8 cellular contexts compared by ENCODE assay signal in genomic region chr14:50321009-50321660, GRCh38. TPM values are rescaled to one million over a fixed set of nuclear protein-coding genes. Genes with fewer than 3 reads are reported as not detected.
DNase-seq lines count a peak whose midpoint lies in the region; ATAC-seq, FAIRE-seq and TF ChIP-seq lines count a peak whose summit lies in the region.

No MANE protein-coding gene starts in this region.

- CTCF ChIA-PET in activated CD4-positive, alpha-beta memory T cell treated with anti-CD3 and anti-CD28 coated beads for 36 hours (lab: Charles Lee): interaction anchor here (0.6 to 3.5 kb wide), 47 partner anchors 9 to 687 kb away, joined by 3 to 38 read pairs (median 3); partner anchors contain the start of genes CDKL1, DMAC2L, KLHDC2 and L2HGDH
- CTCF ChIA-PET in H1 (lab: Charles Lee; ENCODE audit: partially characterized antibody): interaction anchor here (0.6 to 3.5 kb wide), 30 partner anchors 9 to 489 kb away, joined by 3 to 30 read pairs (median 4); partner anchors contain the start of genes DMAC2L and L2HGDH

- H3K4me1 ChIP-seq in H1 (replicated peaks in 1 of 4; ENCODE audit: control insufficient read depth in 3 of 4, insufficient read depth in 4 of 4, low read length in 3 of 4): no peaks in the 10 kb centered on the region

- no peak overlapping the region for H3K4me3 Mint-ChIP-seq in activated CD4-positive, alpha-beta memory T cell treated with anti-CD3 and anti-CD28 coated beads for 36 hours

- no peak overlapping the region for H3K4ac ChIP-seq in H1 (replicated peaks; ENCODE audit: insufficient read length, low read depth, low read length)

- DNase-seq in COLO668 (lab: John Stamatoyannopoulos, UW; ENCODE audit: unreplicated experiment): peak; percentile 57
- peak; percentile 84 for DNase-seq in NCI-H748 (lab: John Stamatoyannopoulos, UW; ENCODE audit: unreplicated experiment)
- peak; percentile 79 for DNase-seq in activated CD4-positive, alpha-beta memory T cell treated with anti-CD3 and anti-CD28 coated beads for 36 hours
- DNase-seq in H1 (ENCODE audit: low read depth in 1 of 2, low spot score in 2 of 2): no peak
- peak; percentile 74 for DNase-seq in mucosa of gallbladder (ENCODE audit: low spot score)
- DNase-seq in stimulated activated CD8-positive, alpha-beta memory T cell treated with anti-CD3 and anti-CD28 coated beads, Interleukin-4, amount 100 ng/mL, for 48 hours: peak; percentile 65

- no peak overlapping the region for H3K27ac ChIP-seq in H1 (ENCODE audit: low read depth, low read length)

- peaks cover 7% of the 10 kb centered on the region for H3K36me3 Mint-ChIP-seq in activated CD4-positive, alpha-beta memory T cell treated with anti-CD3 and anti-CD28 coated beads for 36 hours

- H3K27me3 ChIP-seq in H1 (replicated peaks in 1 of 4; ENCODE audit: control insufficient read depth in 3 of 4, extremely low read depth in 1 of 4, insufficient read depth in 3 of 4, low read length in 3 of 4): no peaks in the 10 kb centered on the region

- H3K18ac ChIP-seq in H1 (ENCODE audit: extremely low read depth, low read length): no peak overlapping the region

- no peak overlapping the region for H3K9ac ChIP-seq in H1 (replicated peaks in 1 of 4; ENCODE audit: extremely low read depth in 1 of 4, low read depth in 3 of 4, low read length in 3 of 4)

- H3K79me2 ChIP-seq in H1 (ENCODE audit: control insufficient read depth in 1 of 2, insufficient read depth in 2 of 2, low read length in 2 of 2): peaks cover 0 to 26% of the 10 kb centered on the region in 2 experiments; a peak in 2 of 4 replicates

- H3K56ac ChIP-seq in H1 (replicated peaks; ENCODE audit: insufficient read length, low read depth, low read length): no peak overlapping the region

- H3K4me1 Mint-ChIP-seq in activated CD4-positive, alpha-beta memory T cell treated with anti-CD3 and anti-CD28 coated beads for 36 hours (ENCODE audit: low read depth): peaks cover 22% of the 10 kb centered on the region

- no peak overlapping the region for H2BK5ac ChIP-seq in H1 (ENCODE audit: low read depth, low read length)

- POLR2A ChIA-PET in activated CD4-positive, alpha-beta memory T cell treated with anti-CD3 and anti-CD28 coated beads for 36 hours (lab: Charles Lee): interaction anchor here (0.7 to 1.8 kb wide), 10 partner anchors 9 to 347 kb away, joined by 3 to 9 read pairs (median 5); partner anchors contain the start of genes DMAC2L, L2HGDH, MAP4K5 and SAV1
- POLR2A ChIA-PET in H1 (lab: Charles Lee; ENCODE audit: partially characterized antibody): interaction anchor here (0.7 to 2.2 kb wide), 9 partner anchors 9 to 239 kb away, joined by 3 to 7 read pairs (median 3); partner anchors contain the start of genes ATL1, DMAC2L and L2HGDH

- intact Hi-C loops in activated CD4-positive, alpha-beta memory T cell treated with anti-CD3 and anti-CD28 coated beads for 36 hours (cut with micrococcal nuclease): loop anchor here (1.0 to 10.0 kb wide), 13 partner anchors 9 to 556 kb away; partner anchors contain the start of genes DMAC2L, KLHDC2, L2HGDH and MAP4K5

- FAIRE-seq in H1 (lab: Jason Lieb, UNC): peak; percentile 63

- TF ChIP-seq CTCF in H1 (IDR thresholded peaks at IDR 0.05; ENCODE audit: control extremely low read depth in 1 of 3, insufficient read depth in 1 of 3, low read depth in 1 of 3, low read length in 3 of 3): peak; percentile 46 to 92 (median 75)

- no peak overlapping the region for H3K4me3 ChIP-seq in H1 (ENCODE audit: extremely low read depth in 1 of 4, insufficient read depth in 2 of 4, low read depth in 3 of 4, low read length in 4 of 4)

- no peak overlapping the region for H2AFZ ChIP-seq in H1 (ENCODE audit: low read length)

- no peak overlapping the region for H2AK5ac ChIP-seq in H1 (ENCODE audit: low read depth, low read length)

- H4K91ac ChIP-seq in H1 (replicated peaks; ENCODE audit: insufficient read length, low read length): no peak overlapping the region

- H2BK120ac ChIP-seq in H1 (replicated peaks; ENCODE audit: low read depth, low read length): no peak overlapping the region

- no peak overlapping the region for H2BK12ac ChIP-seq in H1 (ENCODE audit: low read depth, low read length)

- TF ChIP-seq POLR2A in H1 (IDR thresholded peaks at IDR 0.05; ENCODE audit: control extremely low read depth in 1 of 2, low read depth in 2 of 2, low read length in 2 of 2): no peak

- no peak overlapping the region for H2BK20ac ChIP-seq in H1 (ENCODE audit: low read length)

- peaks cover 8% of the 10 kb centered on the region; the same call in 1 of the 2 replicates for H3K79me1 ChIP-seq in H1 (ENCODE audit: low read depth, low read length)

- H3K27me3 Mint-ChIP-seq in activated CD4-positive, alpha-beta memory T cell treated with anti-CD3 and anti-CD28 coated beads for 36 hours: no peaks in the 10 kb centered on the region

- H4K5ac ChIP-seq in H1 (ENCODE audit: insufficient read length, low read depth, low read length): no peak overlapping the region

- H3K9me3 ChIP-seq in H1 (ENCODE audit: insufficient read depth in 2 of 2, low read depth in 1 of 2, low read length in 1 of 2): no peaks in the 10 kb centered on the region

- no peak overlapping the region for H3K23ac ChIP-seq in H1 (ENCODE audit: insufficient read length)

- no peaks in the 10 kb centered on the region for H3K9me3 Mint-ChIP-seq in activated CD4-positive, alpha-beta memory T cell treated with anti-CD3 and anti-CD28 coated beads for 36 hours

- TF ChIP-seq RAD21 in H1 (IDR thresholded peaks at IDR 0.05 in 1 of 2, conservative IDR thresholded peaks at IDR 0.05 in 1 of 2; ENCODE audit: low read depth in 2 of 2, low read length in 2 of 2): peak; percentile 69 to 75

- H2BK15ac ChIP-seq in H1 (ENCODE audit: low read length): no peak overlapping the region

- 64% methylated on average over 9 of the region's 9 CpGs; no CpG with 5 or more reads in 1 of the 2 experiments for WGBS in H1 (ENCODE audit: extremely low coverage in 1 of 2, insufficient coverage in 1 of 2, insufficient read length in 1 of 2, insufficient replicate concordance in 2 of 2, low coverage in 1 of 2, low lambda C conversion rate in 2 of 2, missing lambda C conversion rate in 1 of 2), 2 experiments

- H3K27ac Mint-ChIP-seq in activated CD4-positive, alpha-beta memory T cell treated with anti-CD3 and anti-CD28 coated beads for 36 hours: no peak overlapping the region

- H4K20me1 ChIP-seq in H1 (replicated peaks in 1 of 2; ENCODE audit: control insufficient read depth in 1 of 2, insufficient read depth in 2 of 2, low read length in 2 of 2): peaks cover 0 to 1% of the 10 kb centered on the region in 2 experiments

- H4K8ac ChIP-seq in H1 (ENCODE audit: extremely low read depth, insufficient read depth, low read length): no peak overlapping the region

- no peaks in the 10 kb centered on the region for H3K23me2 ChIP-seq in H1 (ENCODE audit: low read depth, low read length)

- no peak for TF ChIP-seq EP300 in H1 (IDR thresholded peaks at IDR 0.05; ENCODE audit: borderline replicate concordance in 1 of 2, low read depth in 2 of 2, low read length in 2 of 2)

- ATAC-seq in GM19438 (IDR thresholded peaks at IDR 0.05; ENCODE audit: low read depth, unreplicated experiment): peak; percentile 90
- peak; percentile 88 for ATAC-seq in HG03521 (IDR thresholded peaks at IDR 0.05; ENCODE audit: unreplicated experiment)

- H3K14ac ChIP-seq in H1 (ENCODE audit: insufficient read length): no peak overlapping the region

- H3K4me2 ChIP-seq in H1 (ENCODE audit: insufficient read depth in 1 of 2, low read depth in 2 of 2, low read length in 2 of 2): no peak overlapping the region

- H3K36me3 ChIP-seq in H1 (ENCODE audit: control insufficient read depth in 2 of 4, insufficient read depth in 4 of 4, low read length in 3 of 4): peaks cover 2 to 16% (median 11%) of the 10 kb centered on the region in 4 experiments

TF ChIP-seq in H1, 55 proteins besides CTCF, POLR2A, EP300 and RAD21 (continues in another document):
- TF ChIP-seq TAF1 (IDR thresholded peaks at IDR 0.05; ENCODE audit: low read depth, low read length): no peak
- no peak for TF ChIP-seq TCF12 (IDR thresholded peaks at IDR 0.05; ENCODE audit: low read depth, low read length)
- TF ChIP-seq KDM5A (IDR thresholded peaks at IDR 0.05; ENCODE audit: low read length): no peak

RNA-seq across cellular contexts. Expression of gene DMAC2L, which starts 9.0 kb away (rescaled TPM):
- 10 to 100 TPM; 13.4 to 13.9 TPM for total RNA-seq in activated CD4-positive, alpha-beta memory T cell treated with anti-CD3 and anti-CD28 coated beads for 36 hours
- 19.7 and 20.3 TPM in 2 replicates for total RNA-seq in H1 (2021; fragmentation: NEBNext Ultra II Directional; extraction: Animal tissue kit (Norgen Biotek cat#: 25700))
- 22.5 and 28.9 TPM in 2 replicates for polyA plus RNA-seq in H1 (2011; rRNA removed)
- polyA plus RNA-seq in H1 (2011; cell fraction: cytosol; rRNA removed): 27.4 TPM
- polyA plus RNA-seq in H1 (2011; cell fraction: nucleus; rRNA removed): 11.4 TPM
- polyA plus RNA-seq in H1 (2012, experiment 1 of 2): 15.5 to 22.3 TPM (median 21.3 TPM) in 4 replicates
- polyA plus RNA-seq in H1 (2012, experiment 2 of 2): 10.7 TPM
- polyA plus RNA-seq in H1 (2013, experiment 1 of 2): 10.4 TPM
- 9.7 TPM for polyA plus RNA-seq in H1 (2013, experiment 2 of 2)
- polyA minus RNA-seq in H1 (2011; rRNA and poly(A)+ RNA removed): 18.0 TPM in 2 replicates
- 8.8 TPM for polyA minus RNA-seq in H1 (2011; cell fraction: cytosol; rRNA and poly(A)+ RNA removed)
- 21.5 TPM for polyA minus RNA-seq in H1 (2011; cell fraction: nucleus; rRNA and poly(A)+ RNA removed)
- total RNA-seq in mucosa of gallbladder: 15.9 TPM

RNA-seq across cellular contexts. Expression of gene L2HGDH, which starts 9.1 kb away (rescaled TPM):
- total RNA-seq in activated CD4-positive, alpha-beta memory T cell treated with anti-CD3 and anti-CD28 coated beads for 36 hours: 10 to 100 TPM; 15.0 to 15.2 TPM
- 28.6 and 29.7 TPM in 2 replicates for total RNA-seq in H1 (2021; fragmentation: NEBNext Ultra II Directional; extraction: Animal tissue kit (Norgen Biotek cat#: 25700))
- 12.2 and 12.9 TPM in 2 replicates for polyA plus RNA-seq in H1 (2011; rRNA removed)
- 14.5 TPM for polyA plus RNA-seq in H1 (2011; cell fraction: cytosol; rRNA removed)
- polyA plus RNA-seq in H1 (2011; cell fraction: nucleus; rRNA removed): 14.6 TPM
- 20.3 to 27.4 TPM (median 23.4 TPM) in 4 replicates for polyA plus RNA-seq in H1 (2012, experiment 1 of 2)
- 4.7 TPM for polyA plus RNA-seq in H1 (2012, experiment 2 of 2)
- 13.8 TPM for polyA plus RNA-seq in H1 (2013, experiment 1 of 2)
- 13.3 TPM for polyA plus RNA-seq in H1 (2013, experiment 2 of 2)
- polyA minus RNA-seq in H1 (2011; rRNA and poly(A)+ RNA removed): 11.4 and 15.5 TPM in 2 replicates
- polyA minus RNA-seq in H1 (2011; cell fraction: cytosol; rRNA and poly(A)+ RNA removed): 10.1 TPM
- polyA minus RNA-seq in H1 (2011; cell fraction: nucleus; rRNA and poly(A)+ RNA removed): 19.9 TPM
- total RNA-seq in mucosa of gallbladder: 7.7 TPM

Comparison
In these comparisons a context has a peak if more than half of its experiments do, and no peak if none do; other contexts are left out.
1. DNase-seq: peak in COLO668 (single experiment), NCI-H748 (single experiment), activated CD4-positive, alpha-beta memory T cell treated with anti-CD3 and anti-CD28 coated beads for 36 hours (single experiment), mucosa of gallbladder (single experiment) and stimulated activated CD8-positive, alpha-beta memory T cell treated with anti-CD3 and anti-CD28 coated beads, Interleukin-4, amount 100 ng/mL, for 48 hours (single experiment); none in H1 (0 of 2).